Comparison of ENCODE assay signal across 1 cellular context in genomic region chr14:64417042-64417770, GRCh38.
TF ChIP-seq lines count a peak whose summit lies in the region.

No MANE protein-coding gene starts in this region.

TF ChIP-seq in HEK293, 187 proteins besides CTCF, POLR2A, EP300 and RAD21 (continued from another document):
- TF ChIP-seq, protein P1, sequence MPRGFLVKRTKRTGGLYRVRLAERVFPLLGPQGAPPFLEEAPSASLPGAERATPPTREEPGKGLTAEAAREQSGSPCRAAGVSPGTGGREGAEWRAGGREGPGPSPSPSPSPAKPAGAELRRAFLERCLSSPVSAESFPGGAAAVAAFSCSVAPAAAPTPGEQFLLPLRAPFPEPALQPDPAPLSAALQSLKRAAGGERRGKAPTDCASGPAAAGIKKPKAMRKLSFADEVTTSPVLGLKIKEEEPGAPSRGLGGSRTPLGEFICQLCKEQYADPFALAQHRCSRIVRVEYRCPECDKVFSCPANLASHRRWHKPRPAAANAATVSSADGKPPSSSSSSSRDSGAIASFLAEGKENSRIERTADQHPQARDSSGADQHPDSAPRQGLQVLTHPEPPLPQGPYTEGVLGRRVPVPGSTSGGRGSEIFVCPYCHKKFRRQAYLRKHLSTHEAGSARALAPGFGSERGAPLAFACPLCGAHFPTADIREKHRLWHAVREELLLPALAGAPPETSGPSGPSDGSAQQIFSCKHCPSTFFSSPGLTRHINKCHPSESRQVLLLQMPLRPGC (tag by site-specific recombination; IDR thresholded peaks at IDR 0.05): no peak
